In the genomic region with DNA sequence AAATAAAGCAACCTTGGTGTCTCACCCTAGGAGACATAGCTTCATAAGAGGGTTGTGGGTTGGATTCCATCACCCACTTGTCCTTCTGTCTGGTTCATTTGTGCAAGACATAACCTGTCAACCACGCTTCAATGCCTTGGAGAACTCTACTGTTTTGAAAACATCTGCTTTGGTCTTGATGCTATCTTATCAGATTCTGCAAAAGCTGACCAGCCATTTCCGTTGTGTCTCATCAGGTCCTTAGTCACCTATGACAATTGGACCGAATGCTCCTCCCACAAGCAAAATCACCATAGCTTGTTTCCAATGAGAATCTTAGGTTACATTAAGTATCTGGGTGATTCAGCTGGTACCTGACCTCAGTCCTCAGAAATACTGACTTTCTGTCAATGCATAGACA, we compare ENCODE assay signal across 9 cellular contexts. TPM values are rescaled to one million over a fixed set of nuclear protein-coding genes. Genes with fewer than 3 reads are reported as not detected.
DNase-seq lines count a peak whose midpoint lies in the region; ATAC-seq and FAIRE-seq lines count a peak whose summit lies in the region.
"Had no signal": no experiment of that assay in that cellular context is flagged by ENCODE, and none has a peak within 500 bp of the region (broad histone marks: within the 10 kb centered on the region; RNA-seq: fewer than 3 reads in every experiment).

No MANE protein-coding gene starts in this region.

- peaks cover 35% of the 10 kb centered on the region for H3K36me3 Mint-ChIP-seq in activated naive CD4-positive, alpha-beta T cell treated with anti-CD3 and anti-CD28 coated beads for 36 hours (ENCODE audit: low read depth)

- CTCF ChIA-PET in activated naive CD4-positive, alpha-beta T cell treated with anti-CD3 and anti-CD28 coated beads for 36 hours (lab: Charles Lee): interaction anchor here (0.9 to 4.6 kb wide), 5 partner anchors 11 to 63 kb away, joined by 3 to 26 read pairs (median 20); a partner anchor contains a TSS

- intact Hi-C loops in activated naive CD4-positive, alpha-beta T cell treated with anti-CD3 and anti-CD28 coated beads for 36 hours (cut with micrococcal nuclease): loop anchor here (1.0 to 10.0 kb wide), 3 partner anchors 233 to 581 kb away; a partner anchor contains a TSS
- intact Hi-C loops in posterior vena cava (cut with DNase I): no loop called here

- FAIRE-seq in frontal cortex (lab: Jason Lieb, UNC): no peak

- peaks cover 73% of the 10 kb centered on the region for H3K4me1 Mint-ChIP-seq in activated naive CD4-positive, alpha-beta T cell treated with anti-CD3 and anti-CD28 coated beads for 36 hours (ENCODE audit: low read depth)
- H3K4me1 Mint-ChIP-seq: nephron had no signal

- ATAC-seq in GM21381 (IDR thresholded peaks at IDR 0.05; ENCODE audit: unreplicated experiment): peak; percentile 51
- ATAC-seq in HG03575 (IDR thresholded peaks at IDR 0.05; ENCODE audit: extremely low read depth, insufficient number of reproducible peaks, low FRiP score, unreplicated experiment): peak; percentile 41
- ATAC-seq in HG02588 (IDR thresholded peaks at IDR 0.05; ENCODE audit: unreplicated experiment): no peak

- H3K4me3 Mint-ChIP-seq in activated naive CD4-positive, alpha-beta T cell treated with anti-CD3 and anti-CD28 coated beads for 36 hours: peak overlapping the region; percentile 57
- H3K4me3 Mint-ChIP-seq: nephron had no signal

- H3K27ac Mint-ChIP-seq in activated naive CD4-positive, alpha-beta T cell treated with anti-CD3 and anti-CD28 coated beads for 36 hours: peak overlapping the region; percentile 87
- H3K27ac Mint-ChIP-seq: nephron had no signal

- no peaks in the 10 kb centered on the region for H3K9me3 Mint-ChIP-seq in activated naive CD4-positive, alpha-beta T cell treated with anti-CD3 and anti-CD28 coated beads for 36 hours
- H3K9me3 Mint-ChIP-seq: nephron had no signal

- H3K27me3 Mint-ChIP-seq in activated naive CD4-positive, alpha-beta T cell treated with anti-CD3 and anti-CD28 coated beads for 36 hours (ENCODE audit: low read depth): no peaks in the 10 kb centered on the region

- peak; percentile 59 for DNase-seq in activated naive CD4-positive, alpha-beta T cell treated with anti-CD3 and anti-CD28 coated beads for 36 hours
- DNase-seq in stimulated activated CD8-positive, alpha-beta memory T cell treated with anti-CD3 and anti-CD28 coated beads, Interleukin-15, amount 100 ng/mL, for 1 hour (ENCODE audit: low read depth): peak; percentile 38
- DNase-seq in HT-29 (ENCODE audit: low spot score): no peak
- DNase-seq in frontal cortex (ENCODE audit: low spot score in 2 of 2): no peak
- no peak for DNase-seq in posterior vena cava (ENCODE audit: low spot score)

RNA-seq across cellular contexts. Expression of a gene that starts 35.4 kb away (rescaled TPM):
- total RNA-seq in activated naive CD4-positive, alpha-beta T cell treated with anti-CD3 and anti-CD28 coated beads for 36 hours: 10 to 100 TPM; 53.9 to 54.6 TPM
- total RNA-seq in HT-29 (2014; rRNA removed; shearing (Covaris generic)): 0.39 TPM in 1 of 2 replicates, not detected in the other
- total RNA-seq in frontal cortex (5.3 TPM), posterior vena cava (1 to 10 TPM; 2.2 to 2.5 TPM)

Comparison
In these comparisons a context has a peak if more than half of its experiments do, and no peak if none do; other contexts are left out.
1. DNase-seq: peak in activated naive CD4-positive, alpha-beta T cell treated with anti-CD3 and anti-CD28 coated beads for 36 hours (single experiment) and stimulated activated CD8-positive, alpha-beta memory T cell treated with anti-CD3 and anti-CD28 coated beads, Interleukin-15, amount 100 ng/mL, for 1 hour (single experiment); none in HT-29 (single experiment), frontal cortex (0 of 2) and posterior vena cava (single experiment).